21 cellular contexts compared by ENCODE assay signal in genomic region chr9:70291446-70291845, GRCh38. TPM values are rescaled to one million over a fixed set of nuclear protein-coding genes. Genes with fewer than 3 reads are reported as not detected.
DNase-seq lines count a peak whose midpoint lies in the region; ATAC-seq, FAIRE-seq and TF ChIP-seq lines count a peak whose summit lies in the region.
"Had no signal": no experiment of that assay in that cellular context is flagged by ENCODE, and none has a peak within 500 bp of the region (broad histone marks: within the 10 kb centered on the region; RNA-seq: fewer than 3 reads in every experiment).

No MANE protein-coding gene starts in this region.

- H3K4me1 ChIP-seq in SJSA1 (replicated peaks) = peaks cover 14% of the 10 kb centered on the region
- H3K4me1 ChIP-seq in mesodermal cell (ENCODE audit: control insufficient read depth, insufficient read depth, low read length, poor library complexity, severe bottlenecking) = no peaks in the 10 kb centered on the region

- no peak for ATAC-seq in stimulated activated memory B cell treated with anti-CD40 and anti-IgM and Interleukin-4, amounts not matched to agents 10 μg/mL and 1 μg/mL and 100 μg/mL, for 72 hours

- H3K36me3 ChIP-seq in SJSA1 = peaks cover 88% of the 10 kb centered on the region
- peaks cover 58% of the 10 kb centered on the region for H3K36me3 ChIP-seq in mesodermal cell (ENCODE audit: control insufficient read depth, insufficient read depth, low read length)

- H3K4me3 Mint-ChIP-seq in stimulated activated memory B cell treated with anti-CD40 and anti-IgM and Interleukin-4, amounts not matched to agents 10 μg/mL and 1 μg/mL and 100 μg/mL, for 72 hours = no peak overlapping the region
- H3K4me3 Mint-ChIP-seq in activated naive CD8-positive, alpha-beta T cell treated with anti-CD3 and anti-CD28 coated beads for 36 hours = no peak overlapping the region

- FAIRE-seq in GM12892 (lab: Jason Lieb, UNC) = peak; percentile 50
- FAIRE-seq: HTR-8/SVneo had no signal

- peaks cover 86% of the 10 kb centered on the region for H3K36me3 Mint-ChIP-seq in stimulated activated memory B cell treated with anti-CD40 and anti-IgM and Interleukin-4, amounts not matched to agents 10 μg/mL and 1 μg/mL and 100 μg/mL, for 72 hours
- peaks cover 72% of the 10 kb centered on the region for H3K36me3 Mint-ChIP-seq in activated naive CD8-positive, alpha-beta T cell treated with anti-CD3 and anti-CD28 coated beads for 36 hours

- no peaks in the 10 kb centered on the region for H3K9me3 Mint-ChIP-seq in stimulated activated memory B cell treated with anti-CD40 and anti-IgM and Interleukin-4, amounts not matched to agents 10 μg/mL and 1 μg/mL and 100 μg/mL, for 72 hours
- peaks cover 6% of the 10 kb centered on the region for H3K9me3 Mint-ChIP-seq in activated naive CD8-positive, alpha-beta T cell treated with anti-CD3 and anti-CD28 coated beads for 36 hours

- DNase-seq in GM12892 (ENCODE audit: insufficient read length) (no peak), SJSA1 (ENCODE audit: low read depth in 1 of 2, low spot score in 2 of 2) (peak in 1 of 2 experiments; percentile 35), fibroblast of peridontal ligament (ENCODE audit: extremely low read depth) (peak; percentile 18), midbrain (lab: John Stamatoyannopoulos, UW) (no peak), AG20443 (ENCODE audit: low spot score) (no peak)
- DNase-seq in activated naive CD8-positive, alpha-beta T cell treated with anti-CD3 and anti-CD28 coated beads for 36 hours = no peak
- DNase-seq: GF-D8, GM23248, HCEC 1CT, Karpas-422, MM.1S, NCI-H1105 treated with DMSO at 0.1 percent for 48 hours, NCI-H1694 treated with DMSO at 0.1 percent for 48 hours, NCI-H748 treated with DMSO at 0.1 percent for 48 hours, SIG-M5 had no signal

- H3K9me3 ChIP-seq in SJSA1 (replicated peaks) (peaks cover 6% of the 10 kb centered on the region; the same call in 1 of the 2 replicates), mesodermal cell (ENCODE audit: control insufficient read depth, low read length) (peaks cover 8% of the 10 kb centered on the region)

- H3K27me3 Mint-ChIP-seq in stimulated activated memory B cell treated with anti-CD40 and anti-IgM and Interleukin-4, amounts not matched to agents 10 μg/mL and 1 μg/mL and 100 μg/mL, for 72 hours = no peaks in the 10 kb centered on the region
- no peaks in the 10 kb centered on the region for H3K27me3 Mint-ChIP-seq in activated naive CD8-positive, alpha-beta T cell treated with anti-CD3 and anti-CD28 coated beads for 36 hours
- H3K27me3 Mint-ChIP-seq: IgD-negative memory B cell had no signal

- no peak overlapping the region for H3K4me3 ChIP-seq in SJSA1
- no peak overlapping the region for H3K4me3 ChIP-seq in mesodermal cell (ENCODE audit: extremely low read depth, insufficient read depth, low read length, poor library complexity, severe bottlenecking)
- H3K4me3 ChIP-seq: GM23248 had no signal

- no CpG with 5 or more reads among the region's 1 CpG for WGBS in mesodermal cell (ENCODE audit: insufficient coverage in 2 of 2), 2 experiments

- peak overlapping the region; percentile 27 for H3K27ac ChIP-seq in SJSA1
- H3K27ac ChIP-seq in mesodermal cell (ENCODE audit: low read depth, low read length, severe bottlenecking) = peak overlapping the region; percentile 41
- H3K27ac ChIP-seq: C4-2B, GM23248, RWPE1 had no signal

- H3K27me3 ChIP-seq in SJSA1 (replicated peaks) = no peaks in the 10 kb centered on the region

- no peak overlapping the region for H3K27ac Mint-ChIP-seq in stimulated activated memory B cell treated with anti-CD40 and anti-IgM and Interleukin-4, amounts not matched to agents 10 μg/mL and 1 μg/mL and 100 μg/mL, for 72 hours
- H3K27ac Mint-ChIP-seq in activated naive CD8-positive, alpha-beta T cell treated with anti-CD3 and anti-CD28 coated beads for 36 hours = no peak overlapping the region

- peaks cover 18% of the 10 kb centered on the region for H3K4me1 Mint-ChIP-seq in stimulated activated memory B cell treated with anti-CD40 and anti-IgM and Interleukin-4, amounts not matched to agents 10 μg/mL and 1 μg/mL and 100 μg/mL, for 72 hours
- H3K4me1 Mint-ChIP-seq in activated naive CD8-positive, alpha-beta T cell treated with anti-CD3 and anti-CD28 coated beads for 36 hours = peaks cover 8% of the 10 kb centered on the region

- TF ChIP-seq POLR2A in GM12892 (IDR thresholded peaks at IDR 0.05; ENCODE audit: low read depth, low read length) = no peak

RNA-seq across cellular contexts. Expression of gene SMC5, which starts 32.7 kb away (rescaled TPM):
- 22.6 TPM for polyA plus RNA-seq in GM12892 (2012; ENCODE audit: missing spikeins)
- total RNA-seq in SJSA1 (2014; rRNA removed; shearing (Covaris generic)) = 21.5 and 30.2 TPM in 2 replicates
- polyA plus RNA-seq in mesodermal cell (2013, experiment 1 of 2) = 24.0 TPM
- polyA plus RNA-seq in mesodermal cell (2013, experiment 2 of 2) = 29.9 TPM
- 10 to 100 TPM; 34.7 to 38.1 TPM for total RNA-seq in activated naive CD8-positive, alpha-beta T cell treated with anti-CD3 and anti-CD28 coated beads for 36 hours
